ENCODE assay signal across 3 cellular contexts in the genomic region with DNA sequence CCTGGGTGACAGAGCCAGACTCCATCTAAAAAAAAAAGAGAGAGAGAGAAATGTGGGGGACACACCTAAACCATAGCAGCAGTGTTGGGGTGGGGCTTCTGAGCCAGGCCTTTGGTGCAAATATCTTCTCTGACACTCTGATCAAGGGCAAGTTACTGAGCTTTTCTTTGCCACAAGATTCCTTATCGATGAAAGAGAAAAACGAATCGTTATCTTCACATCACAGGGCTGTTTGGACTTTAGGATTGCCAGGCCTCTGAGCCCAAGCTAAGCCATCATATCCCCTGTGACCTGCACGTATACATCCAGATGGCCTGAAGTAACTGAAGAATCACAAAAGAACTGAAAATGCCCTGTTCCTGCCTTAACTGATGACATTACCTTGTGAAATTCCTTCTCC. TPM values are rescaled to one million over a fixed set of nuclear protein-coding genes. Genes with fewer than 3 reads are reported as not detected.
"Had no signal": no experiment of that assay in that cellular context is flagged by ENCODE, and none has a peak within 500 bp of the region (broad histone marks: within the 10 kb centered on the region; RNA-seq: fewer than 3 reads in every experiment).

No MANE protein-coding gene starts in this region.

RNA-seq across cellular contexts. Expression of a gene that starts 22.3 kb away (rescaled TPM):
- total RNA-seq: H4, HFFc6, HT1080 had no signal
